6 cellular contexts compared by ENCODE assay signal in the genomic region with DNA sequence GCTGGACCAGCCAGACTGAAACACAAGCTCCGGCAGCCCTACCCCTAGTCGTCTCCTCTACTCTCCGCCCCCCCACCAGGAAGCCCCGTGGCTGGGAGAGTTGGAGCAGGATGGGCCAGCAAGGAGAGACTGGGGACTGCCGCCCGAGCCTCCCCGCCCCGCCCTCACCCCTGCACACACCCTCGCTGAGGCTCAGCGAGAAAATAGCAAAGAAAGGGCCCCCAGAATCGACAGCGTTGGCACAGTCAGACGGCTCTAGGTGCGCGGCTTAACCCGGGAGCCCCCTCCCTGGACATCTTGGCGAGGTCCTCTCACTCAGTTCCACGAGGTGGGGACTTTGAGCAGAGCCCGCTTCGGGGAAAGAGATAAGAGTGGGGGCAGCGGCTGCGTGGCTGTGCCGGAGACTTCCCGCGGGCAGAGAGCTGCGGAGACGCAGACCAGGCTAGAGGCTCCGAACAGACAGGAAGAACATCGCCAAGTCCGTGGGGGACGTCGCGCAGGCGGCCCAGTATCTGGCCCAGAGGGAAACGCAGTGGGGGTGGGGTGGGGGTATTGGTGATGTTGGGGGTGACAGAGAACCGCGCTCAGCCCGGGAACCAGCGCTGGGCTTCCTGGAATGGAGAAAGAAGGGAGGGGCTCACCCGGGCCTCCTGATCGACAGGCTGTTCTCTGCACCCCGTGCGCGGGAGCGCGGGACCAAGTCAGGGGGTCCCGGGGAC. TPM values are rescaled to one million over a fixed set of nuclear protein-coding genes. Genes with fewer than 3 reads are reported as not detected.
DNase-seq lines count a peak whose midpoint lies in the region; ATAC-seq and TF ChIP-seq lines count a peak whose summit lies in the region.

No MANE protein-coding gene starts in this region.

- no peak for ATAC-seq in activated T-helper 17 cell treated with anti-CD3 and anti-CD28 coated beads, Interleukin-2, amount 50 U/mL, for 72 hours (replicated peaks)

- peaks cover 26% of the 10 kb centered on the region for H3K36me3 Mint-ChIP-seq in activated T-helper 17 cell treated with anti-CD3 and anti-CD28 coated beads, Interleukin-2, amount 50 U/mL, for 72 hours (ENCODE audit: low read depth)
- H3K36me3 Mint-ChIP-seq in mesothelial cell of epicardium, result no peaks in the 10 kb centered on the region

- peaks cover 25% of the 10 kb centered on the region for H3K4me1 Mint-ChIP-seq in activated T-helper 17 cell treated with anti-CD3 and anti-CD28 coated beads, Interleukin-2, amount 50 U/mL, for 72 hours
- peaks cover 18% of the 10 kb centered on the region for H3K4me1 Mint-ChIP-seq in mesothelial cell of epicardium

- in situ Hi-C loops in Caki2 (cut with HindIII; ENCODE audit: low pct_unique_long_range_greater_than_20kb, low sequenced_read_pairs), result no loop called here

- H3K4me3 Mint-ChIP-seq in activated T-helper 17 cell treated with anti-CD3 and anti-CD28 coated beads, Interleukin-2, amount 50 U/mL, for 72 hours, result peak overlapping the region; percentile 87
- peak overlapping the region; percentile 75 for H3K4me3 Mint-ChIP-seq in mesothelial cell of epicardium

- no peaks in the 10 kb centered on the region for H3K9me3 Mint-ChIP-seq in activated T-helper 17 cell treated with anti-CD3 and anti-CD28 coated beads, Interleukin-2, amount 50 U/mL, for 72 hours
- H3K9me3 Mint-ChIP-seq in mesothelial cell of epicardium, result no peaks in the 10 kb centered on the region

- H3K27me3 Mint-ChIP-seq in activated T-helper 17 cell treated with anti-CD3 and anti-CD28 coated beads, Interleukin-2, amount 50 U/mL, for 72 hours, result peaks cover 5% of the 10 kb centered on the region
- H3K27me3 Mint-ChIP-seq in mesothelial cell of epicardium (ENCODE audit: low read depth), result peaks cover 67% of the 10 kb centered on the region

- TF ChIP-seq CTCF in mesothelial cell of epicardium (IDR thresholded peaks at IDR 0.05; ENCODE audit: unreplicated experiment), result no peak

- DNase-seq in Caki2 (ENCODE audit: low read depth) (peak; percentile 40), mesothelial cell of epicardium (ENCODE audit: low spot score in 2 of 2, unreplicated experiment in 2 of 2) (no peak), NCI-H2227 treated with DMSO at 0.1 percent for 48 hours (lab: John Stamatoyannopoulos, UW) (no peak), MV-4-11 (lab: John Stamatoyannopoulos, UW) (no peak), NCI-H82 (lab: John Stamatoyannopoulos, UW) (no peak)

- H3K27ac Mint-ChIP-seq in activated T-helper 17 cell treated with anti-CD3 and anti-CD28 coated beads, Interleukin-2, amount 50 U/mL, for 72 hours, result no peak overlapping the region
- H3K27ac Mint-ChIP-seq in mesothelial cell of epicardium, result no peak overlapping the region

RNA-seq across cellular contexts. Expression of a gene that starts 1.0 kb away (rescaled TPM):
- total RNA-seq in Caki2 (2014; rRNA removed; shearing (Covaris generic); ENCODE audit: low replicate concordance), result 56.2 and 62.2 TPM in 2 replicates
- total RNA-seq in activated T-helper 17 cell treated with anti-CD3 and anti-CD28 coated beads, Interleukin-2, amount 50 U/mL, for 72 hours, result 1 to 10 TPM; 2.7 to 5.9 TPM
- 0.57 to 0.72 TPM (median 0.62 TPM) in 3 replicates for total RNA-seq in mesothelial cell of epicardium

RNA-seq across cellular contexts. Expression of a gene that starts 19.1 kb away (rescaled TPM):
- 17.9 and 32.2 TPM in 2 replicates for total RNA-seq in Caki2 (2014; rRNA removed; shearing (Covaris generic); ENCODE audit: low replicate concordance)
- 10 to 100 TPM; 27.1 to 30.8 TPM for total RNA-seq in activated T-helper 17 cell treated with anti-CD3 and anti-CD28 coated beads, Interleukin-2, amount 50 U/mL, for 72 hours
- 27.9 to 28.1 TPM (median 27.9 TPM) in 3 replicates for total RNA-seq in mesothelial cell of epicardium

RNA-seq across cellular contexts. Expression of a gene that starts 39.7 kb away (rescaled TPM):
- 4,377 and 4,541 TPM in 2 replicates for total RNA-seq in Caki2 (2014; rRNA removed; shearing (Covaris generic); ENCODE audit: low replicate concordance)
- total RNA-seq in activated T-helper 17 cell treated with anti-CD3 and anti-CD28 coated beads, Interleukin-2, amount 50 U/mL, for 72 hours, result 1,000 to 10,000 TPM; 2,150 to 2,706 TPM
- 2,008 to 2,083 TPM (median 2,030 TPM) in 3 replicates for total RNA-seq in mesothelial cell of epicardium

RNA-seq across cellular contexts. Expression of a gene that starts 56.6 kb away (rescaled TPM):
- not detected in 2 replicates for total RNA-seq in Caki2 (2014; rRNA removed; shearing (Covaris generic); ENCODE audit: low replicate concordance)
- not detected for total RNA-seq in activated T-helper 17 cell treated with anti-CD3 and anti-CD28 coated beads, Interleukin-2, amount 50 U/mL, for 72 hours
- not detected in 3 replicates for total RNA-seq in mesothelial cell of epicardium

RNA-seq across cellular contexts. Expression of a gene that starts 56.9 kb away (rescaled TPM):
- 1.3 and 12.9 TPM in 2 replicates for total RNA-seq in Caki2 (2014; rRNA removed; shearing (Covaris generic); ENCODE audit: low replicate concordance)
- total RNA-seq in activated T-helper 17 cell treated with anti-CD3 and anti-CD28 coated beads, Interleukin-2, amount 50 U/mL, for 72 hours, result 10 to 100 TPM; 14.3 to 19.4 TPM
- 12.8 to 14.6 TPM (median 13.3 TPM) in 3 replicates for total RNA-seq in mesothelial cell of epicardium
